ENCODE assay signal across 8 cellular contexts in the genomic region with DNA sequence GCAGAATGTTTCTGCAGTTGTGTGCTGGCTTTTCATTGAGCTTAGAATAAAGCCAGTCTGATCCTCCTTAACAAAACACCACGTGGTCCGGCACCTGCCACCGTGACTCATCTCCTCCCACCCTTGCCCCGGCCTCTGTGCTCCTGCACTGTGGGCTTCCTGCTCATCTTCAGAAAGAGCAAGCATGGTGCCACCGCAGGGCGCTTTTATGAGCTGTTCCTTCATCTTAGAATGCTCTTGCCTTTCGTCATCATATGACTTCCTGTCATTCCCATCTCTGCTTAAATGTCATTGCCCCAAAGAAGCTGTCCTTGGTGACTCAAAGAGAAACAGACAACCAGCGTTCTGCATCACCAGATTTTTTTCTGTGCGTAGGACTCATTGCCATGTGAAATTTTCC.
A peak's percentile ranks its signal among the peaks of the same experiment; 100 is the strongest.
DNase-seq lines count a peak whose midpoint lies in the region; ATAC-seq, FAIRE-seq and TF ChIP-seq lines count a peak whose summit lies in the region.

No MANE protein-coding gene starts in this region.

- no peaks in the 10 kb centered on the region for H3K4me1 ChIP-seq in foreskin keratinocyte

- no peak for TF ChIP-seq CTCF in foreskin keratinocyte (conservative IDR thresholded peaks at IDR 0.05)
- TF ChIP-seq CTCF in HFFc6 (IDR thresholded peaks at IDR 0.05), result no peak

- H3K4me3 Mint-ChIP-seq in HFFc6, result no peak overlapping the region; the same call in 1 of the 2 replicates

- FAIRE-seq in HTR-8/SVneo (lab: Jason Lieb, UNC), result peak; percentile 48

- no peak overlapping the region for H3K27ac Mint-ChIP-seq in HFFc6

- peak; percentile 74 for DNase-seq in ELR (ENCODE audit: low read depth)
- peak; percentile 45 for DNase-seq in HTR-8/SVneo (ENCODE audit: insufficient read length, low spot score)
- DNase-seq in activated CD4-positive, alpha-beta T cell treated with anti-CD3 and anti-CD28 coated beads, Interleukin-2, amount 50 U/mL, for 1 hour, result peak; percentile 54
- no peak for DNase-seq in foreskin keratinocyte
- DNase-seq in stimulated activated CD8-positive, alpha-beta memory T cell treated with anti-CD3 and anti-CD28 coated beads, Interleukin-7, amount 100 ng/mL, for 1 hour (ENCODE audit: low read depth in 2 of 2), result peak; percentile 52 to 54
- no peak for DNase-seq in HFFc6
- no peak for DNase-seq in DMS79 treated with DMSO at 0.1 percent for 48 hours (lab: John Stamatoyannopoulos, UW)

- ATAC-seq in foreskin keratinocyte, result peak; percentile 62
- no peak for ATAC-seq in HG02763 (IDR thresholded peaks at IDR 0.05; ENCODE audit: unreplicated experiment)

- no peak overlapping the region for H3K27ac ChIP-seq in foreskin keratinocyte

- H3K36me3 Mint-ChIP-seq in HFFc6 (ENCODE audit: low read depth), result no peaks in the 10 kb centered on the region

- H3K27me3 Mint-ChIP-seq in HFFc6 (ENCODE audit: insufficient read depth), result no peaks in the 10 kb centered on the region; the same call in 1 of the 2 replicates

- no peaks in the 10 kb centered on the region for H3K9me3 Mint-ChIP-seq in HFFc6

- H3K4me1 Mint-ChIP-seq in HFFc6 (ENCODE audit: low read depth), result peaks cover 14% of the 10 kb centered on the region

- H3K27me3 ChIP-seq in foreskin keratinocyte, result no peaks in the 10 kb centered on the region

Comparison
In these comparisons a context has a peak if more than half of its experiments do, and no peak if none do; other contexts are left out.
1. DNase-seq: peak in ELR (single experiment), HTR-8/SVneo (single experiment), activated CD4-positive, alpha-beta T cell treated with anti-CD3 and anti-CD28 coated beads, Interleukin-2, amount 50 U/mL, for 1 hour (single experiment) and stimulated activated CD8-positive, alpha-beta memory T cell treated with anti-CD3 and anti-CD28 coated beads, Interleukin-7, amount 100 ng/mL, for 1 hour (2 of 2); none in foreskin keratinocyte (0 of 2), HFFc6 (single experiment) and DMS79 treated with DMSO at 0.1 percent for 48 hours (single experiment).